Comparison of ENCODE assay signal across 11 cellular contexts in genomic region chr2:40431600-40431955, GRCh38. TPM values are rescaled to one million over a fixed set of nuclear protein-coding genes. Genes with fewer than 3 reads are reported as not detected.
A peak's percentile ranks its signal among the peaks of the same experiment; 100 is the strongest.
DNase-seq lines count a peak whose midpoint lies in the region; ATAC-seq lines count a peak whose summit lies in the region.
"Had no signal": no experiment of that assay in that cellular context is flagged by ENCODE, and none has a peak within 500 bp of the region (broad histone marks: within the 10 kb centered on the region; RNA-seq: fewer than 3 reads in every experiment).

No MANE protein-coding gene starts in this region.

- intact Hi-C loops in posterior vena cava (cut with DNase I): loop anchor here in 1 of 2 donors (10.0 kb wide), 1 partner anchor 67 kb away; no protein-coding TSS in a partner anchor

- ATAC-seq in HG03442 (IDR thresholded peaks at IDR 0.05; ENCODE audit: unreplicated experiment) (no peak), HG02642 (IDR thresholded peaks at IDR 0.05; ENCODE audit: poor library complexity, unreplicated experiment) (no peak), GM21619 (IDR thresholded peaks at IDR 0.05; ENCODE audit: unreplicated experiment) (no peak)

- DNase-seq in Daoy (ENCODE audit: low read depth): peak; percentile 62
- DNase-seq in RPMI8226: peak; percentile 41
- peak; percentile 87 for DNase-seq in fibroblast of peridontal ligament (ENCODE audit: extremely low read depth)
- peak; percentile 82 for DNase-seq in posterior vena cava (ENCODE audit: low spot score)
- no peak for DNase-seq in effector CD4-positive, alpha-beta T cell
- DNase-seq: DMS53; NCI-H146; stimulated activated CD4-positive, alpha-beta T cell treated with anti-CD3 and anti-CD28 coated beads, Interleukin-4, amount 100 ng/mL, for 1 hour had no signal

RNA-seq across cellular contexts. Expression of gene SLC8A1, which starts 20.3 kb away (rescaled TPM):
- total RNA-seq in Daoy (2014; rRNA removed; shearing (Covaris generic)): 5.3 and 9.0 TPM in 2 replicates
- total RNA-seq in posterior vena cava: 100 to 1,000 TPM; 105 to 121 TPM

Comparison
In these comparisons a context has a peak if more than half of its experiments do, and no peak if none do; other contexts are left out.
1. RNA of gene SLC8A1, which starts 20.3 kb away (total RNA-seq): 105 to 121 TPM in posterior vena cava; 5.3 to 9.0 TPM in Daoy; every median in the first group is over 10 times any median in the second.